Comparison of ENCODE assay signal across 13 cellular contexts in the genomic region with DNA sequence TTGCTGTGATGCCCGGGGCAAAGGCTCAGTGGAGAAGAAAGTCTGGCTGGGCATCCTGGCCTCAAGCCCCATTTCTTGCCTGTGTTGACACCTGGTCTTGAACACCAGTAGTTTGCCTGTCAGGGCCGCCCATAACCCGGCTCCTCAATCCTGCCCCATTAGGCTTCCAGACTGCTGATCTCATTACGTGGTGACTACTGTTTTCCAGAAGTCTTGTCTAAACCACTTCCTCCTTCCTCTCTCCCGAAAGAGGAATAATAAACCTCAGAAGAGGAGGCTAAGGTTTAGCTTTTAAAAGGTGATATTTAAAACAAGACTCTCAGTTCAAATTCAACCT.
DNase-seq lines count a peak whose midpoint lies in the region; ATAC-seq and TF ChIP-seq lines count a peak whose summit lies in the region.
"Had no signal": no experiment of that assay in that cellular context is flagged by ENCODE, and none has a peak within 500 bp of the region (broad histone marks: within the 10 kb centered on the region; RNA-seq: fewer than 3 reads in every experiment).

No MANE protein-coding gene starts in this region.

- no peak for DNase-seq in activated T-cell treated with anti-CD3 and anti-CD28 coated beads, Interleukin-2, amount 50 U/mL, for 72 hours
- DNase-seq in activated T-cell treated with anti-CD3 and anti-CD28 coated beads, Interleukin-2, amount 50 U/mL, for 1 hour, result no peak
- DNase-seq in RWPE2 (ENCODE audit: low spot score) (no peak), epithelial cell of prostate (ENCODE audit: low read depth, low spot score) (peak; percentile 24), DMS79 (lab: John Stamatoyannopoulos, UW) (no peak), SIG-M5 (lab: John Stamatoyannopoulos, UW) (no peak)
- DNase-seq: H7, NCI-H524 treated with DMSO at 0.1 percent for 48 hours had no signal

- H3K27ac ChIP-seq in RWPE2 (ENCODE audit: poor library complexity, severe bottlenecking) (peak overlapping the region; percentile 24), epithelial cell of prostate (peak overlapping the region; percentile 55)
- H3K27ac ChIP-seq: cardiac muscle cell, hepatocyte, VCaP had no signal

- peaks cover 5 to 16% of the 10 kb centered on the region in 2 donors for H3K36me3 Mint-ChIP-seq in activated T-cell treated with anti-CD3 and anti-CD28 coated beads, Interleukin-2, amount 50 U/mL, for 72 hours (ENCODE audit: insufficient read depth in 2 of 2)
- H3K36me3 Mint-ChIP-seq in stimulated activated memory B cell treated with anti-CD40 and anti-IgM and Interleukin-4, amounts not matched to agents 10 μg/mL and 1 μg/mL and 100 μg/mL, for 72 hours, result peaks cover 25% of the 10 kb centered on the region

- peak overlapping the region; percentile 65 for H3K27ac Mint-ChIP-seq in activated T-cell treated with anti-CD3 and anti-CD28 coated beads, Interleukin-2, amount 50 U/mL, for 72 hours
- H3K27ac Mint-ChIP-seq in stimulated activated memory B cell treated with anti-CD40 and anti-IgM and Interleukin-4, amounts not matched to agents 10 μg/mL and 1 μg/mL and 100 μg/mL, for 72 hours, result peak overlapping the region; percentile 26

- H3K27me3 ChIP-seq in RWPE2 (ENCODE audit: insufficient read depth, poor library complexity, severe bottlenecking), result no peaks in the 10 kb centered on the region
- H3K27me3 ChIP-seq: cardiac muscle cell, hepatocyte had no signal

- H3K4me3 ChIP-seq in RWPE2 (ENCODE audit: severe bottlenecking), result no peak overlapping the region
- H3K4me3 ChIP-seq: cardiac muscle cell, hepatocyte had no signal

- peaks cover 89% of the 10 kb centered on the region for H3K4me1 Mint-ChIP-seq in activated T-cell treated with anti-CD3 and anti-CD28 coated beads, Interleukin-2, amount 50 U/mL, for 72 hours (ENCODE audit: low read depth)
- peaks cover 43% of the 10 kb centered on the region for H3K4me1 Mint-ChIP-seq in stimulated activated memory B cell treated with anti-CD40 and anti-IgM and Interleukin-4, amounts not matched to agents 10 μg/mL and 1 μg/mL and 100 μg/mL, for 72 hours

- H3K27me3 Mint-ChIP-seq in activated T-cell treated with anti-CD3 and anti-CD28 coated beads, Interleukin-2, amount 50 U/mL, for 72 hours (ENCODE audit: low read depth), result no peaks in the 10 kb centered on the region
- no peaks in the 10 kb centered on the region for H3K27me3 Mint-ChIP-seq in stimulated activated memory B cell treated with anti-CD40 and anti-IgM and Interleukin-4, amounts not matched to agents 10 μg/mL and 1 μg/mL and 100 μg/mL, for 72 hours

- no peaks in the 10 kb centered on the region for H3K9me3 ChIP-seq in RWPE2 (ENCODE audit: severe bottlenecking)

- H3K4me1 ChIP-seq in RWPE2 (ENCODE audit: insufficient read depth, poor library complexity, severe bottlenecking), result peaks cover 24% of the 10 kb centered on the region

- H3K36me3 ChIP-seq in RWPE2 (ENCODE audit: low read depth), result no peaks in the 10 kb centered on the region
- H3K36me3 ChIP-seq: cardiac muscle cell had no signal

- H3K4me3 Mint-ChIP-seq in activated T-cell treated with anti-CD3 and anti-CD28 coated beads, Interleukin-2, amount 50 U/mL, for 72 hours, result peak overlapping the region; percentile 27 to 35
- no peak overlapping the region for H3K4me3 Mint-ChIP-seq in stimulated activated memory B cell treated with anti-CD40 and anti-IgM and Interleukin-4, amounts not matched to agents 10 μg/mL and 1 μg/mL and 100 μg/mL, for 72 hours

- no peak for ATAC-seq in activated T-cell treated with anti-CD3 and anti-CD28 coated beads, Interleukin-2, amount 50 U/mL, for 72 hours (replicated peaks in 1 of 2)
- peak; percentile 17; the same call in 1 of the 3 replicates for ATAC-seq in RWPE2 (ENCODE audit: low read depth)
- ATAC-seq in stimulated activated memory B cell treated with anti-CD40 and anti-IgM and Interleukin-4, amounts not matched to agents 10 μg/mL and 1 μg/mL and 100 μg/mL, for 72 hours, result no peak
- no peak for ATAC-seq in GM21423 (IDR thresholded peaks at IDR 0.05; ENCODE audit: unreplicated experiment)

- no peak for TF ChIP-seq CTCF in RWPE2 (IDR thresholded peaks at IDR 0.05; ENCODE audit: poor library complexity, severe bottlenecking)

- H3K9me3 Mint-ChIP-seq in activated T-cell treated with anti-CD3 and anti-CD28 coated beads, Interleukin-2, amount 50 U/mL, for 72 hours, result peaks cover 2 to 9% of the 10 kb centered on the region in 2 donors
- peaks cover 8% of the 10 kb centered on the region for H3K9me3 Mint-ChIP-seq in stimulated activated memory B cell treated with anti-CD40 and anti-IgM and Interleukin-4, amounts not matched to agents 10 μg/mL and 1 μg/mL and 100 μg/mL, for 72 hours
